ENCODE assay signal across 8 cellular contexts in the genomic region with DNA sequence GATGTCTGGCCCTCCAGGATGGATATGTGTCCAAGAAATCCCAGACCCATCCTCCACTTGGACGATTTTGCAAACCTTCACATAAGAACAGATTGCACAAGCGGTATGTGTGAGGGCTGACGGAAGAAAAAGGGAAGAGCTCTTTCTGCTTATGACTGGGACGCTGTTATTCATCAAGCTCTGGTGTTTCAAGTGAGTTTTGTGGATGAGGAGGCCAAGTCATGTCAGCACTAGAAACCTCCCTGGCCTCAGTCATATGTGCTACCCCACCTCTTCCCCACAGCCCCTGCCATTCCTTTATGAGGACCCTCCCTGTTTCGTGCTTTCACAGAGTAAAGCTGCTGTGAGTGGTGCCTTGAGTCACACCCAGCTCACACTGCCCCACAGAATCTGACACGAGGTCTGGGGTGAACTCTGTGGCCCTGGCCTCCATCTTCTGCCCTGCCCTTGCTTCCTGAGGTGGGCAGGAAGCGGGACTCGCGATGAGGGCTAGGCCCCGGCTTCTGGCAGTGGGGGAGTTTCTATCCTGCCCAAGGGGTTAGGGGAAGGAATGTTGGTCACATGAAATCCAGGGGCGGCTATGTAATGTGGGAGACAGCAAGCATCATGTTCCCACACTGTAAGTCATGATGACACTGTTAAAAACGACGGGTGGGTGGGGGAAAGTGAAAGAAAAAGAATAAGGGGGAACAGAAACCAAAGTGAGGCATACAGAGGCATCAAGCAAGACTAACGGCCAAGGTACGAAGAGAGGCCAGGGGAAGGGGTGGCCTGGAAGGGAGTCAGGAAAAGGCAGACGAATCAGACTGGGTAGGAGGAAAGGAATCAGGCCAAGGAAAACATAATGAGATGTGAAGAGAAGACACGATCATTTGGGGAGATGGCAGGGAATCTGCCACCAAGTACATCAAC.
DNase-seq lines count a peak whose midpoint lies in the region; ATAC-seq lines count a peak whose summit lies in the region.

No MANE protein-coding gene starts in this region.

- DNase-seq in EH (ENCODE audit: low read depth), result peak; percentile 87
- DNase-seq in Kasumi-1 (lab: John Stamatoyannopoulos, UW), result peak; percentile 83 to 88
- peak; percentile 26 for DNase-seq in activated effector memory CD4-positive, alpha-beta T cell treated with Interleukin-2 at 50 U/mL for 16 hours
- DNase-seq in iris pigment epithelial cell (ENCODE audit: low read depth), result peak; percentile 89
- peak; percentile 44 for DNase-seq in stimulated activated CD8-positive, alpha-beta memory T cell treated with anti-CD3 and anti-CD28 coated beads, Interleukin-12 subunit alpha, Interleukin-12 subunit beta, amount 100 ng/mL, for 4 hours (ENCODE audit: low read depth)
- DNase-seq in NCI-H345 (lab: John Stamatoyannopoulos, UW), result no peak
- no peak for DNase-seq in NCI-H82 treated with DMSO at 0.1 percent for 48 hours (lab: John Stamatoyannopoulos, UW; ENCODE audit: unreplicated experiment)

- peak; percentile 46 for ATAC-seq in GM21515 (IDR thresholded peaks at IDR 0.05; ENCODE audit: unreplicated experiment)

Comparison
In these comparisons a context has a peak if more than half of its experiments do, and no peak if none do; other contexts are left out.
1. DNase-seq: peak in EH (single experiment), Kasumi-1 (2 of 2), activated effector memory CD4-positive, alpha-beta T cell treated with Interleukin-2 at 50 U/mL for 16 hours (single experiment), iris pigment epithelial cell (single experiment) and stimulated activated CD8-positive, alpha-beta memory T cell treated with anti-CD3 and anti-CD28 coated beads, Interleukin-12 subunit alpha, Interleukin-12 subunit beta, amount 100 ng/mL, for 4 hours (single experiment); none in NCI-H345 (single experiment) and NCI-H82 treated with DMSO at 0.1 percent for 48 hours (single experiment).